Comparison of ENCODE assay signal across 25 cellular contexts in the genomic region with DNA sequence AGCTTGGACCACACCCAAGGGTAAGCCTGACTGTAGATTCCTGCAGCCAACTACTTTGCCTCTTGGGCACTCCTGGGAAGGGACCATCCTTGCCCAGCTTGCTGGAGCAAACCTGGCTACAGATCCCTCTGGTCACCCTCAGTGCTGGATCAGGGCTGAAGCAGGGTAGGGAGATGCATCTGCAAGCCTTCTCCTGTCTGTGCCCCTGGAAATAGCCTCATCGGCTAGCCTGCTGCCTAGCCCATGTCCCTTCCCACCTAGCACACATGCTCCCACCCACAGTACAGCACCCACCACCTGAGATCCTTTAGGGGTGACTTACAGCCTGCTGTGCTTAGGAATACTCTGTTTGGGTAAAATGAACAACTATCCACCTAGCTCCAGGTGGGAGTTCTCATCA.
"Had no signal": no experiment of that assay in that cellular context is flagged by ENCODE, and none has a peak within 500 bp of the region (broad histone marks: within the 10 kb centered on the region; RNA-seq: fewer than 3 reads in every experiment).

No MANE protein-coding gene starts in this region.

- H3K4me3 ChIP-seq: pancreas, prostate gland, right atrium auricular region, right lobe of liver, sigmoid colon, stomach, thoracic aorta, thyroid gland, tibial nerve, upper lobe of left lung, vagina had no signal

- ATAC-seq: naive thymus-derived CD8-positive, alpha-beta T cell; pancreas; right lobe of liver; stimulated activated effector memory CD8-positive, alpha-beta T cell treated with anti-CD3 and anti-CD28 coated beads, Interleukin-12 subunit alpha, Interleukin-12 subunit beta, amount 100 ng/mL, for 72 hours; stimulated activated naive B cell treated with anti-CD40 and anti-IgM and Interleukin-4, amounts not matched to agents 10 μg/mL and 1 μg/mL and 100 μg/mL, for 72 hours had no signal

- H3K4me1 ChIP-seq: pancreas, prostate gland, right atrium auricular region, right lobe of liver, sigmoid colon, stomach, thyroid gland, tibial nerve, upper lobe of left lung, vagina had no signal

- H3K27me3 ChIP-seq: right atrium auricular region, right lobe of liver, tibial nerve, upper lobe of left lung, vagina had no signal

- H3K36me3 ChIP-seq: pancreas, prostate gland, right atrium auricular region, right lobe of liver, sigmoid colon, stomach, thoracic aorta, thyroid gland, tibial nerve, upper lobe of left lung, vagina had no signal

- H3K9me3 ChIP-seq: pancreas, prostate gland, right atrium auricular region, right lobe of liver, sigmoid colon, stomach, thoracic aorta, thyroid gland, tibial nerve, upper lobe of left lung, vagina had no signal

- DNase-seq: naive B cell; naive thymus-derived CD8-positive, alpha-beta T cell; nephron progenitor cell; occipital lobe; pancreas; retina; right lobe of liver; sigmoid colon; small intestine; stimulated activated CD4-positive, alpha-beta T cell treated with anti-CD3 and anti-CD28 coated beads, Interleukin-15, amount 100 ng/mL, for 24 hours; stimulated activated CD4-positive, alpha-beta T cell treated with anti-CD3 and anti-CD28 coated beads, Interleukin-2, amount 100 ng/mL, for 24 hours; stimulated activated CD4-positive, alpha-beta T cell treated with anti-CD3 and anti-CD28 coated beads, Interleukin-2, amount 100 ng/mL, for 48 hours; stimulated activated CD4-positive, alpha-beta T cell treated with anti-CD3 and anti-CD28 coated beads, Interleukin-4, amount 100 ng/mL, for 24 hours; stimulated activated naive B cell treated with anti-CD40 and anti-IgM and Interleukin-4, amounts not matched to agents 10 μg/mL and 1 μg/mL and 100 μg/mL, for 72 hours; stimulated activated naive CD4-positive, alpha-beta T cell treated with Interleukin-2 at 50 U/mL for 16 hours; stomach; thyroid gland; trophoblast cell; upper lobe of left lung had no signal

- H3K27ac ChIP-seq: pancreas, prostate gland, right atrium auricular region, right lobe of liver, sigmoid colon, stomach, thoracic aorta, thyroid gland, tibial nerve, upper lobe of left lung, vagina had no signal
